In the genomic region with DNA sequence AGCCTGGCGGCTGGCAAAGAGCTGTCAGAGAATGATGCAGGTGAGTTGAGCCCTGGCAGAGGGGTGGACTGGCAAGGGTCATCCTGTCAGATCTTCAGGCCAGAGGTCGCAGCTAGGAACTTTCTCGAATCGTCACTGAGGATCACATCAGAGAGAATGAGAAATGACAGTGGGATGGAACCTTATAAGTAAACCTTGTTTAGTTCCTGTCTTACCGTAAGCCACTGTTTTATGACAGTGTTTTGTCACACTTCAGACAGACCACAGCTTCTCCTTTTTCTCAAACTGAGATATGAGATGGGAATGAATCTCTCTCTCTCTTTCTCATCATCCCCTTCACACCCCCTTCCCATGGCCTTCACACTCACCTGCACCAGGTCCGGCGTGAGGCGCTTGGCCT, we compare ENCODE assay signal across 14 cellular contexts. TPM values are rescaled to one million over a fixed set of nuclear protein-coding genes. Genes with fewer than 3 reads are reported as not detected.
DNase-seq lines count a peak whose midpoint lies in the region; ATAC-seq and TF ChIP-seq lines count a peak whose summit lies in the region.
"Had no signal": no experiment of that assay in that cellular context is flagged by ENCODE, and none has a peak within 500 bp of the region (broad histone marks: within the 10 kb centered on the region; RNA-seq: fewer than 3 reads in every experiment).

No MANE protein-coding gene starts in this region.

- CTCF ChIA-PET in T-cell (lab: Charles Lee): no interaction called here

- no peaks in the 10 kb centered on the region for H3K36me3 Mint-ChIP-seq in activated CD4-positive, alpha-beta T cell treated with anti-CD3 and anti-CD28 coated beads, Interleukin-2, amount 10 ng/mL, durations not matched to agents 24 days and 14 days (ENCODE audit: low read depth)
- H3K36me3 Mint-ChIP-seq in T-cell: no peaks in the 10 kb centered on the region
- H3K36me3 Mint-ChIP-seq in naive thymus-derived CD8-positive, alpha-beta T cell: no peaks in the 10 kb centered on the region

- peak overlapping the region; percentile 67 for H3K4me3 Mint-ChIP-seq in activated CD4-positive, alpha-beta T cell treated with anti-CD3 and anti-CD28 coated beads, Interleukin-2, amount 10 ng/mL, durations not matched to agents 24 days and 14 days
- H3K4me3 Mint-ChIP-seq in T-cell: peak overlapping the region in 1 of 3 donors; percentile 16
- H3K4me3 Mint-ChIP-seq in naive thymus-derived CD8-positive, alpha-beta T cell: peak overlapping the region in 4 of 10 donors; percentile 19 to 53 (median 31)

- H3K27me3 Mint-ChIP-seq in activated CD4-positive, alpha-beta T cell treated with anti-CD3 and anti-CD28 coated beads, Interleukin-2, amount 10 ng/mL, durations not matched to agents 24 days and 14 days: no peaks in the 10 kb centered on the region
- H3K27me3 Mint-ChIP-seq in T-cell: peaks cover 0 to 5% of the 10 kb centered on the region in 2 donors
- no peaks in the 10 kb centered on the region for H3K27me3 Mint-ChIP-seq in naive thymus-derived CD8-positive, alpha-beta T cell

- POLR2A ChIA-PET in T-cell (lab: Charles Lee): no interaction called here
- POLR2A ChIA-PET in naive thymus-derived CD8-positive, alpha-beta T cell (lab: Charles Lee): no interaction called here

- H3K4me1 Mint-ChIP-seq in activated CD4-positive, alpha-beta T cell treated with anti-CD3 and anti-CD28 coated beads, Interleukin-2, amount 10 ng/mL, durations not matched to agents 24 days and 14 days: peaks cover 26% of the 10 kb centered on the region
- peaks cover 26 to 32% (median 32%) of the 10 kb centered on the region in 3 donors for H3K4me1 Mint-ChIP-seq in T-cell
- peaks cover 5 to 34% (median 21%) of the 10 kb centered on the region in 4 donors for H3K4me1 Mint-ChIP-seq in naive thymus-derived CD8-positive, alpha-beta T cell

- DNase-seq in activated CD4-positive, alpha-beta T cell treated with anti-CD3 and anti-CD28 coated beads, Interleukin-2, amount 10 ng/mL, durations not matched to agents 24 days and 14 days: peak; percentile 57
- no peak for DNase-seq in activated CD4-positive, alpha-beta T cell treated with anti-CD3 and anti-CD28 coated beads, Interleukin-2, amount 50 U/mL, for 4 hours
- DNase-seq in T-cell (peak in 1 of 34 experiments; percentile 4), GM20000 (ENCODE audit: low spot score) (no peak), NCI-H524 treated with DMSO at 0.1 percent for 48 hours (lab: John Stamatoyannopoulos, UW) (no peak)
- DNase-seq in naive thymus-derived CD8-positive, alpha-beta T cell: peak in 2 of 10 donors; percentile 0 to 11
- DNase-seq: activated CD8-positive, alpha-beta memory T cell treated with anti-CD3 and anti-CD28 coated beads, Interleukin-2, amount 50 U/mL, for 4 hours; NCI-H1930; ovary; Right ventricle myocardium superior; tibial artery had no signal

- no peak for TF ChIP-seq CTCF in GM20000 (IDR thresholded peaks at IDR 0.05; ENCODE audit: extremely low read depth, missing control alignments)

- ATAC-seq in HG02884 (IDR thresholded peaks at IDR 0.05; ENCODE audit: unreplicated experiment) (peak; percentile 62), T-cell (replicated peaks in 1 of 4) (peak in 1 of 4 experiments; percentile 53), HG02798 (IDR thresholded peaks at IDR 0.05; ENCODE audit: poor library complexity, unreplicated experiment) (no peak)
- no peak for ATAC-seq in naive thymus-derived CD8-positive, alpha-beta T cell

- intact Hi-C loops in activated CD4-positive, alpha-beta T cell treated with anti-CD3 and anti-CD28 coated beads, Interleukin-2, amount 10 ng/mL, durations not matched to agents 24 days and 14 days (cut with micrococcal nuclease): loop anchor here (10.0 kb wide), 1 partner anchor 117 kb away; no protein-coding TSS in a partner anchor

- no peaks in the 10 kb centered on the region for H3K9me3 Mint-ChIP-seq in activated CD4-positive, alpha-beta T cell treated with anti-CD3 and anti-CD28 coated beads, Interleukin-2, amount 10 ng/mL, durations not matched to agents 24 days and 14 days
- no peaks in the 10 kb centered on the region for H3K9me3 Mint-ChIP-seq in T-cell
- no peaks in the 10 kb centered on the region for H3K9me3 Mint-ChIP-seq in naive thymus-derived CD8-positive, alpha-beta T cell

- peak overlapping the region; percentile 83 for H3K27ac Mint-ChIP-seq in activated CD4-positive, alpha-beta T cell treated with anti-CD3 and anti-CD28 coated beads, Interleukin-2, amount 10 ng/mL, durations not matched to agents 24 days and 14 days
- H3K27ac Mint-ChIP-seq in T-cell: peak overlapping the region; percentile 40 to 78
- peak overlapping the region in 7 of 10 donors; percentile 14 to 67 (median 37) for H3K27ac Mint-ChIP-seq in naive thymus-derived CD8-positive, alpha-beta T cell

RNA-seq across cellular contexts. Expression of a gene that starts 9.3 kb away (rescaled TPM):
- total RNA-seq in activated CD4-positive, alpha-beta T cell treated with anti-CD3 and anti-CD28 coated beads, Interleukin-2, amount 10 ng/mL, durations not matched to agents 24 days and 14 days: not detected in 2 replicates
- not detected for total RNA-seq in T-cell
- not detected for total RNA-seq in naive thymus-derived CD8-positive, alpha-beta T cell
- under 1 TPM in 2 of 3 donors, not detected in 1; 0.11 to 0.19 TPM for polyA plus RNA-seq in naive thymus-derived CD8-positive, alpha-beta T cell
- total RNA-seq: fibroblast of villous mesenchyme had no signal
